Comparison of ENCODE assay signal across 8 cellular contexts in genomic region chr14:103393687-103394626, GRCh38. TPM values are rescaled to one million over a fixed set of nuclear protein-coding genes. Genes with fewer than 3 reads are reported as not detected.
DNase-seq lines count a peak whose midpoint lies in the region; ATAC-seq lines count a peak whose summit lies in the region.

No MANE protein-coding gene starts in this region.

- ATAC-seq in GM18858 (IDR thresholded peaks at IDR 0.05; ENCODE audit: unreplicated experiment): no peak

- peak; percentile 7 for DNase-seq in NCI-H2196 (lab: John Stamatoyannopoulos, UW; ENCODE audit: unreplicated experiment)
- DNase-seq in NCI-H2196 treated with DMSO at 0.1 percent for 48 hours (lab: John Stamatoyannopoulos, UW; ENCODE audit: unreplicated experiment): no peak
- peak; percentile 45 for DNase-seq in NAMALWA (ENCODE audit: low spot score)
- DNase-seq in cerebellar cortex (ENCODE audit: low spot score): peak; percentile 60
- peak; percentile 53 to 61 for DNase-seq in lung microvascular endothelial cell (ENCODE audit: low read depth in 2 of 2)
- DNase-seq in GDM1 (lab: John Stamatoyannopoulos, UW): no peak
- no peak for DNase-seq in activated CD4-positive, CD25-positive, alpha-beta regulatory T cell treated with anti-CD3 and anti-CD28 coated beads, Interleukin-2, amount 50 U/mL, for 72 hours

RNA-seq across cellular contexts. Expression of gene MARK3, which starts 8.7 kb away (rescaled TPM):
- 37.3 and 49.4 TPM in 2 replicates for total RNA-seq in lung microvascular endothelial cell

RNA-seq across cellular contexts. Expression of gene EIF5, which starts 59.9 kb away (rescaled TPM):
- total RNA-seq in lung microvascular endothelial cell: 84.6 and 86.3 TPM in 2 replicates

Comparison
In these comparisons a context has a peak if more than half of its experiments do, and no peak if none do; other contexts are left out.
1. DNase-seq: peak in NCI-H2196 (single experiment), NAMALWA (single experiment), cerebellar cortex (single experiment) and lung microvascular endothelial cell (2 of 2); none in NCI-H2196 treated with DMSO at 0.1 percent for 48 hours (single experiment), GDM1 (single experiment) and activated CD4-positive, CD25-positive, alpha-beta regulatory T cell treated with anti-CD3 and anti-CD28 coated beads, Interleukin-2, amount 50 U/mL, for 72 hours (single experiment).